ENCODE assay signal across 8 cellular contexts in genomic region chr12:96719671-96720362, GRCh38.
A peak's percentile ranks its signal among the peaks of the same experiment; 100 is the strongest.
DNase-seq lines count a peak whose midpoint lies in the region; ATAC-seq, FAIRE-seq and TF ChIP-seq lines count a peak whose summit lies in the region.

No MANE protein-coding gene starts in this region.

- DNase-seq in stimulated activated CD4-positive, alpha-beta T cell treated with anti-CD3 and anti-CD28 coated beads, Interleukin-1b, Interleukin-23, amount 100 ng/mL, for 48 hours, result peak; percentile 3
- no peak for DNase-seq in stimulated activated CD4-positive, alpha-beta T cell treated with anti-CD3 and anti-CD28 coated beads, Interleukin-4, amount 100 ng/mL, for 24 hours
- DNase-seq in NCI-H1105 (lab: John Stamatoyannopoulos, UW) (peak; percentile 34), keratinocyte (ENCODE audit: low read depth, low spot score) (no peak), tibial nerve (ENCODE audit: low spot score in 2 of 2) (no peak)
- no peak for DNase-seq in activated CD4-positive, alpha-beta memory T cell treated with anti-CD3 and anti-CD28 coated beads, Interleukin-2, amount 10 ng/mL, durations not matched to agents 7 days and 5 days
- DNase-seq in stimulated activated naive CD4-positive, alpha-beta T cell treated with Interleukin-2 at 50 U/mL for 16 hours (lab: John Stamatoyannopoulos, UW), result no peak

- peak; percentile 96 for ATAC-seq in HG02759 (IDR thresholded peaks at IDR 0.05; ENCODE audit: unreplicated experiment)

- H3K4me1 Mint-ChIP-seq in activated CD4-positive, alpha-beta memory T cell treated with anti-CD3 and anti-CD28 coated beads, Interleukin-2, amount 10 ng/mL, durations not matched to agents 7 days and 5 days, result peaks cover 15% of the 10 kb centered on the region

- no peak overlapping the region for H3K4me3 ChIP-seq in keratinocyte (ENCODE audit: control insufficient read depth in 2 of 3, extremely low read depth in 1 of 3, insufficient read depth in 2 of 3, low read depth in 1 of 3, low read length in 3 of 3)
- peak overlapping the region; percentile 1 to 46 (median 33) for H3K4me3 ChIP-seq in tibial nerve

- TF ChIP-seq EP300 in tibial nerve (IDR thresholded peaks at IDR 0.05), result no peak

- no peak for TF ChIP-seq CTCF in keratinocyte (optimal IDR thresholded peaks at IDR 0.05 in 1 of 3, IDR thresholded peaks at IDR 0.05 in 1 of 3, conservative IDR thresholded peaks at IDR 0.05 in 1 of 3; ENCODE audit: extremely low read depth in 1 of 3, insufficient read depth in 2 of 3, low read length in 3 of 3)
- no peak for TF ChIP-seq CTCF in tibial nerve (IDR thresholded peaks at IDR 0.05)

- CTCF ChIA-PET in activated CD4-positive, alpha-beta memory T cell treated with anti-CD3 and anti-CD28 coated beads, Interleukin-2, amount 10 ng/mL, durations not matched to agents 7 days and 5 days (lab: Charles Lee), result interaction anchor here (0.8 to 1.6 kb wide), 3 partner anchors 11 to 203 kb away, joined by 3 to 8 read pairs (median 4); no protein-coding TSS in a partner anchor

- WGBS in tibial nerve, 2 donors, result 28 to 29% methylated on average over 5 of the region's 5 CpGs

- H3K36me3 ChIP-seq in keratinocyte (ENCODE audit: control insufficient read depth in 2 of 2, extremely low read depth in 1 of 2, insufficient read depth in 2 of 2, low read length in 2 of 2) (no peaks in the 10 kb centered on the region), tibial nerve (no peaks in the 10 kb centered on the region)

- H3K4me3 Mint-ChIP-seq in activated CD4-positive, alpha-beta memory T cell treated with anti-CD3 and anti-CD28 coated beads, Interleukin-2, amount 10 ng/mL, durations not matched to agents 7 days and 5 days, result peak overlapping the region; percentile 81

- H3K27me3 Mint-ChIP-seq in activated CD4-positive, alpha-beta memory T cell treated with anti-CD3 and anti-CD28 coated beads, Interleukin-2, amount 10 ng/mL, durations not matched to agents 7 days and 5 days, result no peaks in the 10 kb centered on the region

- no peaks in the 10 kb centered on the region for H3K36me3 Mint-ChIP-seq in activated CD4-positive, alpha-beta memory T cell treated with anti-CD3 and anti-CD28 coated beads, Interleukin-2, amount 10 ng/mL, durations not matched to agents 7 days and 5 days (ENCODE audit: low read depth)

- H3K79me2 ChIP-seq in keratinocyte (ENCODE audit: control insufficient read depth, insufficient read depth, low read length), result no peaks in the 10 kb centered on the region

- no peak overlapping the region for H3K27ac ChIP-seq in keratinocyte (ENCODE audit: control insufficient read depth, insufficient read depth, low read length)
- peak overlapping the region in 3 of 4 donors; percentile 31 to 66 (median 31) for H3K27ac ChIP-seq in tibial nerve

- no peaks in the 10 kb centered on the region for H3K9me3 Mint-ChIP-seq in activated CD4-positive, alpha-beta memory T cell treated with anti-CD3 and anti-CD28 coated beads, Interleukin-2, amount 10 ng/mL, durations not matched to agents 7 days and 5 days

- no peak for TF ChIP-seq POLR2A in tibial nerve (IDR thresholded peaks at IDR 0.05)

- H3K4me1 ChIP-seq in keratinocyte (ENCODE audit: control insufficient read depth, extremely low read depth, insufficient read depth, low read length) (no peaks in the 10 kb centered on the region), tibial nerve (peaks cover 0 to 11% (median 0%) of the 10 kb centered on the region in 4 donors)

- peak overlapping the region; percentile 33 for H2AFZ ChIP-seq in keratinocyte (ENCODE audit: control insufficient read depth, low read length)

- H3K27ac Mint-ChIP-seq in activated CD4-positive, alpha-beta memory T cell treated with anti-CD3 and anti-CD28 coated beads, Interleukin-2, amount 10 ng/mL, durations not matched to agents 7 days and 5 days, result peak overlapping the region; percentile 83

- H3K9me3 ChIP-seq in keratinocyte (ENCODE audit: control insufficient read depth, low read depth, low read length), result no peaks in the 10 kb centered on the region
- H3K9me3 ChIP-seq in tibial nerve, result no peaks in the 10 kb centered on the region

- peak overlapping the region; percentile 44 for H3K4me2 ChIP-seq in keratinocyte (ENCODE audit: control insufficient read depth, extremely low read depth, insufficient read depth, low read depth, low read length)

- POLR2A ChIA-PET in activated CD4-positive, alpha-beta memory T cell treated with anti-CD3 and anti-CD28 coated beads, Interleukin-2, amount 10 ng/mL, durations not matched to agents 7 days and 5 days (lab: Charles Lee), result interaction anchor here (1.2 to 2.1 kb wide), 4 partner anchors 10 to 188 kb away, joined by 3 to 8 read pairs (median 4); partner anchors contain the start of gene NEDD1

- no peaks in the 10 kb centered on the region for H3K9me1 ChIP-seq in keratinocyte (ENCODE audit: control insufficient read depth, extremely low read depth, insufficient read depth, low read length)

- dilution Hi-C loops in keratinocyte (cut with MboI; ENCODE audit: extremely low pct_ligation_motif_present, low sequenced_read_pairs), result no loop called here

- no peak overlapping the region for H3K9ac ChIP-seq in keratinocyte (ENCODE audit: control insufficient read depth, extremely low read depth, insufficient read depth, low read length)

- no peak for FAIRE-seq in keratinocyte (lab: Jason Lieb, UNC)

- H3K27me3 ChIP-seq in keratinocyte (ENCODE audit: control insufficient read depth, extremely low read depth, insufficient read depth, low read length) (no peaks in the 10 kb centered on the region), tibial nerve (no peaks in the 10 kb centered on the region)

- no peaks in the 10 kb centered on the region for H4K20me1 ChIP-seq in keratinocyte (ENCODE audit: control insufficient read depth, extremely low read depth, insufficient read depth, low read length)

Comparison
In these comparisons a context has a peak if more than half of its experiments do, and no peak if none do; other contexts are left out.
1. DNase-seq: peak in stimulated activated CD4-positive, alpha-beta T cell treated with anti-CD3 and anti-CD28 coated beads, Interleukin-1b, Interleukin-23, amount 100 ng/mL, for 48 hours (single experiment) and NCI-H1105 (single experiment); none in stimulated activated CD4-positive, alpha-beta T cell treated with anti-CD3 and anti-CD28 coated beads, Interleukin-4, amount 100 ng/mL, for 24 hours (single experiment), activated CD4-positive, alpha-beta memory T cell treated with anti-CD3 and anti-CD28 coated beads, Interleukin-2, amount 10 ng/mL, durations not matched to agents 7 days and 5 days (single experiment), keratinocyte (single experiment), tibial nerve (0 of 2) and stimulated activated naive CD4-positive, alpha-beta T cell treated with Interleukin-2 at 50 U/mL for 16 hours (single experiment).
2. H3K4me3 ChIP-seq: peak in tibial nerve (4 of 4); none in keratinocyte (0 of 3).